ENCODE assay signal across 14 cellular contexts in the genomic region with DNA sequence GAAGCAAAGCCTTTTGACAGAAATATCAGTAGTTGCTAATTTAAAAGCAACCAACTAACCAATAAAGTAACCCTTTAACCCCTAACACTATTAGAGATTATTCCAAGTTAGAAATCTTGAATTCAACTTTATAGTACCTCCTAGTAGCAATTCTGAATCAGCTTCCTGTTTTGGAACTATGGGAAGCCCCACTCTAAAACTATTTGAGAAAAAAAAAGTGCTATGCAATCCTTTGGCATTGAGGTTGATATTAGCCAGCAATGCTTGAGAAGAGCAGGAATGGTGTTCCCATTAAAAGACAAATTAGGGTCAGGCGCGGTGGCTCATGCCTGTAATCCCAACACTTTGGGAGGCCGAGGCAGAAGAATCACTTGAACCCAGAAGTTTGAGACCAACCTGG.
"Had no signal": no experiment of that assay in that cellular context is flagged by ENCODE, and none has a peak within 500 bp of the region (broad histone marks: within the 10 kb centered on the region; RNA-seq: fewer than 3 reads in every experiment).

No MANE protein-coding gene starts in this region.

- H3K4me1 ChIP-seq: ascending aorta, gastroesophageal sphincter, left lung, pancreas, thyroid gland had no signal

- H3K36me3 ChIP-seq: ascending aorta, gastroesophageal sphincter, left lung, pancreas, thyroid gland had no signal

- H3K4me3 ChIP-seq: ascending aorta, gastroesophageal sphincter, left lung, pancreas, thyroid gland had no signal

- FAIRE-seq: colon, keratinocyte, pancreas had no signal

- ATAC-seq: activated naive CD8-positive, alpha-beta T cell treated with anti-CD3 and anti-CD28 coated beads, Interleukin-2, amount 50 U/mL, for 24 hours; gastroesophageal sphincter; left lung; naive thymus-derived CD8-positive, alpha-beta T cell; pancreas; stimulated activated memory B cell treated with anti-CD40 and anti-IgM and Interleukin-4, amounts not matched to agents 10 μg/mL and 1 μg/mL and 100 μg/mL, for 72 hours had no signal

- DNase-seq: activated CD4-positive, alpha-beta T cell treated with anti-CD3 and anti-CD28 coated beads, Interleukin-2, amount 50 U/mL, for 1 hour; activated naive CD4-positive, alpha-beta T cell treated with Interleukin-2 at 50 U/mL for 16 hours; activated naive CD8-positive, alpha-beta T cell treated with anti-CD3 and anti-CD28 coated beads, Interleukin-2, amount 50 U/mL, for 24 hours; effector CD8-positive, alpha-beta T cell; left lung; naive thymus-derived CD8-positive, alpha-beta T cell; pancreas; stimulated activated CD4-positive, alpha-beta T cell treated with anti-CD3 and anti-CD28 coated beads, Interleukin-2, amount 100 ng/mL, for 48 hours; thyroid gland had no signal

- H3K9me3 ChIP-seq: ascending aorta, gastroesophageal sphincter, left lung, pancreas, thyroid gland had no signal
